ENCODE assay signal across 1 cellular context in the genomic region with DNA sequence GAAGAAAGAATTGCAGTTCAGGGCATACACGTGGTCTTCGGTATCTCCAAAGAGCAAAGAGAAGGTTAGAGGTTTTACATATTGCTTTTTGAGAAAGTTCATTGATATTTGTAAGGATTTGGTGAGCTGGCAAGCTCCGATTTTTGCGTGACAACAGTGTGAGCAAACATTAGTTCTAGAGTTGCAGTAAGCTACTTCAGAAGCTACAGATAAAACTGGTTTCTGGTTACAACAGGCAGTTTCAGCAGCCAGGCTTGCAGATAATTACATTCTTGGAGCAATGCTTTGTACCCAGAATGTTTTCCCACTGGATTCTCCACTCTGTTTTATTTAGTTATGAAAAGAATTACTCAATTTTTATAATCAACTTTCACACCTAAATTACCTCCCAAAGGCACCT.
TF ChIP-seq lines count a peak whose summit lies in the region.

No MANE protein-coding gene starts in this region.

TF ChIP-seq in HEK293, 187 proteins besides CTCF, POLR2A, EP300 and RAD21 (continued from another document):
- TF ChIP-seq, protein P1, sequence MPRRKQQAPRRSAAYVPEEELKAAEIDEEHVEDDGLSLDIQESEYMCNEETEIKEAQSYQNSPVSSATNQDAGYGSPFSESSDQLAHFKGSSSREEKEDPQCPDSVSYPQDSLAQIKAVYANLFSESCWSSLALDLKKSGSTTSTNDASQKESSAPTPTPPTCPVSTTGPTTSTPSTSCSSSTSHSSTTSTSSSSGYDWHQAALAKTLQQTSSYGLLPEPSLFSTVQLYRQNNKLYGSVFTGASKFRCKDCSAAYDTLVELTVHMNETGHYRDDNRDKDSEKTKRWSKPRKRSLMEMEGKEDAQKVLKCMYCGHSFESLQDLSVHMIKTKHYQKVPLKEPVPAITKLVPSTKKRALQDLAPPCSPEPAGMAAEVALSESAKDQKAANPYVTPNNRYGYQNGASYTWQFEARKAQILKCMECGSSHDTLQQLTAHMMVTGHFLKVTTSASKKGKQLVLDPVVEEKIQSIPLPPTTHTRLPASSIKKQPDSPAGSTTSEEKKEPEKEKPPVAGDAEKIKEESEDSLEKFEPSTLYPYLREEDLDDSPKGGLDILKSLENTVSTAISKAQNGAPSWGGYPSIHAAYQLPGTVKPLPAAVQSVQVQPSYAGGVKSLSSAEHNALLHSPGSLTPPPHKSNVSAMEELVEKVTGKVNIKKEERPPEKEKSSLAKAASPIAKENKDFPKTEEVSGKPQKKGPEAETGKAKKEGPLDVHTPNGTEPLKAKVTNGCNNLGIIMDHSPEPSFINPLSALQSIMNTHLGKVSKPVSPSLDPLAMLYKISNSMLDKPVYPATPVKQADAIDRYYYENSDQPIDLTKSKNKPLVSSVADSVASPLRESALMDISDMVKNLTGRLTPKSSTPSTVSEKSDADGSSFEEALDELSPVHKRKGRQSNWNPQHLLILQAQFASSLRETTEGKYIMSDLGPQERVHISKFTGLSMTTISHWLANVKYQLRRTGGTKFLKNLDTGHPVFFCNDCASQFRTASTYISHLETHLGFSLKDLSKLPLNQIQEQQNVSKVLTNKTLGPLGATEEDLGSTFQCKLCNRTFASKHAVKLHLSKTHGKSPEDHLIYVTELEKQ (tag by site-specific recombination; IDR thresholded peaks at IDR 0.05; ENCODE audit: borderline replicate concordance): no peak
- TF ChIP-seq SETDB1 (IDR thresholded peaks at IDR 0.05; ENCODE audit: insufficient read length, low read length) (no peak), ZNF274 (IDR thresholded peaks at IDR 0.05; ENCODE audit: low read length) (no peak), ZNF274 (tag by site-specific recombination; IDR thresholded peaks at IDR 0.05; ENCODE audit: borderline replicate concordance) (no peak), ZNF626 (tag by site-specific recombination; IDR thresholded peaks at IDR 0.05) (no peak), RBAK (tag by site-specific recombination; IDR thresholded peaks at IDR 0.05) (no peak), SP3 (tag by site-specific recombination; IDR thresholded peaks at IDR 0.05) (no peak)
